Comparison of ENCODE assay signal across 8 cellular contexts in genomic region chr20:34791289-34792020, GRCh38. TPM values are rescaled to one million over a fixed set of nuclear protein-coding genes. Genes with fewer than 3 reads are reported as not detected.
DNase-seq lines count a peak whose midpoint lies in the region; ATAC-seq and TF ChIP-seq lines count a peak whose summit lies in the region.

No MANE protein-coding gene starts in this region.

- H3K27ac ChIP-seq in naive thymus-derived CD4-positive, alpha-beta T cell (ENCODE audit: low read depth, low read length), result no peak overlapping the region

- H3K27me3 ChIP-seq in naive thymus-derived CD4-positive, alpha-beta T cell (ENCODE audit: control insufficient read depth in 2 of 2, insufficient read depth in 2 of 2, low read length in 2 of 2), result no peaks in the 10 kb centered on the region

- intact Hi-C loops in naive thymus-derived CD4-positive, alpha-beta T cell (cut with micrococcal nuclease), result no loop called here
- intact Hi-C loops in activated CD8-positive, alpha-beta T cell treated with anti-CD3 and anti-CD28 coated beads for 36 hours (cut with micrococcal nuclease), result no loop called here

- no peaks in the 10 kb centered on the region for H3K9me3 ChIP-seq in naive thymus-derived CD4-positive, alpha-beta T cell (ENCODE audit: control insufficient read depth in 2 of 3, low read length in 3 of 3)

- H3K9me3 Mint-ChIP-seq in chondrocyte (ENCODE audit: low read depth) (no peaks in the 10 kb centered on the region), nephron (no peaks in the 10 kb centered on the region)
- no peaks in the 10 kb centered on the region for H3K9me3 Mint-ChIP-seq in naive thymus-derived CD4-positive, alpha-beta T cell
- H3K9me3 Mint-ChIP-seq in activated CD8-positive, alpha-beta T cell treated with anti-CD3 and anti-CD28 coated beads for 36 hours, result no peaks in the 10 kb centered on the region

- no peaks in the 10 kb centered on the region for H3K4me1 ChIP-seq in naive thymus-derived CD4-positive, alpha-beta T cell (ENCODE audit: control insufficient read depth in 2 of 2, insufficient read depth in 2 of 2, low read length in 2 of 2)

- peaks cover 2% of the 10 kb centered on the region for H3K36me3 Mint-ChIP-seq in chondrocyte (ENCODE audit: low read depth)
- H3K36me3 Mint-ChIP-seq in nephron (ENCODE audit: low read depth), result peaks cover 18% of the 10 kb centered on the region
- peaks cover 0 to 9% (median 5%) of the 10 kb centered on the region in 5 donors for H3K36me3 Mint-ChIP-seq in naive thymus-derived CD4-positive, alpha-beta T cell
- H3K36me3 Mint-ChIP-seq in activated CD8-positive, alpha-beta T cell treated with anti-CD3 and anti-CD28 coated beads for 36 hours (ENCODE audit: low read depth), result peaks cover 5% of the 10 kb centered on the region

- peak overlapping the region; percentile 100 for H3K27ac Mint-ChIP-seq in chondrocyte (ENCODE audit: unreplicated experiment)
- H3K27ac Mint-ChIP-seq in nephron, result peak overlapping the region; percentile 37 to 57 (median 39)
- H3K27ac Mint-ChIP-seq in naive thymus-derived CD4-positive, alpha-beta T cell, result peak overlapping the region in 1 of 9 donors; percentile 53
- no peak overlapping the region for H3K27ac Mint-ChIP-seq in activated CD8-positive, alpha-beta T cell treated with anti-CD3 and anti-CD28 coated beads for 36 hours

- H3K4me3 ChIP-seq in naive thymus-derived CD4-positive, alpha-beta T cell (ENCODE audit: low read length), result no peak overlapping the region

- H3K4me3 Mint-ChIP-seq in chondrocyte (ENCODE audit: unreplicated experiment), result peak overlapping the region; percentile 35
- H3K4me3 Mint-ChIP-seq in nephron, result no peak overlapping the region
- no peak overlapping the region for H3K4me3 Mint-ChIP-seq in naive thymus-derived CD4-positive, alpha-beta T cell
- H3K4me3 Mint-ChIP-seq in activated CD8-positive, alpha-beta T cell treated with anti-CD3 and anti-CD28 coated beads for 36 hours, result no peak overlapping the region

- H3K4me1 Mint-ChIP-seq in chondrocyte (ENCODE audit: low read depth) (peaks cover 23% of the 10 kb centered on the region), nephron (peaks cover 6% of the 10 kb centered on the region)
- peaks cover 0 to 26% (median 19%) of the 10 kb centered on the region in 7 donors for H3K4me1 Mint-ChIP-seq in naive thymus-derived CD4-positive, alpha-beta T cell
- peaks cover 5% of the 10 kb centered on the region for H3K4me1 Mint-ChIP-seq in activated CD8-positive, alpha-beta T cell treated with anti-CD3 and anti-CD28 coated beads for 36 hours (ENCODE audit: low read depth)

- no peak for ATAC-seq in HG02798 (IDR thresholded peaks at IDR 0.05; ENCODE audit: poor library complexity, unreplicated experiment)
- no peak for ATAC-seq in naive thymus-derived CD4-positive, alpha-beta T cell
- no peak for ATAC-seq in GM19395 (IDR thresholded peaks at IDR 0.05; ENCODE audit: unreplicated experiment)
- ATAC-seq in activated CD8-positive, alpha-beta T cell treated with anti-CD3 and anti-CD28 coated beads for 36 hours, result no peak

- DNase-seq in EH (ENCODE audit: low read depth) (peak; percentile 90), NCI-H2029 (lab: John Stamatoyannopoulos, UW) (peak; percentile 12), chondrocyte (ENCODE audit: low spot score) (no peak)
- DNase-seq in naive thymus-derived CD4-positive, alpha-beta T cell, result no peak
- DNase-seq in activated CD8-positive, alpha-beta T cell treated with anti-CD3 and anti-CD28 coated beads for 36 hours, result no peak

- peaks cover 0 to 11% (median 0%) of the 10 kb centered on the region in 3 experiments for H3K36me3 ChIP-seq in naive thymus-derived CD4-positive, alpha-beta T cell (ENCODE audit: control insufficient read depth in 2 of 3, insufficient read depth in 3 of 3, low read length in 3 of 3)

- POLR2A ChIA-PET in naive thymus-derived CD4-positive, alpha-beta T cell (lab: Charles Lee), result no interaction called here
- POLR2A ChIA-PET in activated CD8-positive, alpha-beta T cell treated with anti-CD3 and anti-CD28 coated beads for 36 hours (lab: Charles Lee), result no interaction called here

- H3K27me3 Mint-ChIP-seq in chondrocyte (ENCODE audit: low read depth) (no peaks in the 10 kb centered on the region), nephron (ENCODE audit: low read depth) (no peaks in the 10 kb centered on the region)
- H3K27me3 Mint-ChIP-seq in naive thymus-derived CD4-positive, alpha-beta T cell, result no peaks in the 10 kb centered on the region
- no peaks in the 10 kb centered on the region for H3K27me3 Mint-ChIP-seq in activated CD8-positive, alpha-beta T cell treated with anti-CD3 and anti-CD28 coated beads for 36 hours

- CTCF ChIA-PET in naive thymus-derived CD4-positive, alpha-beta T cell (lab: Charles Lee), result no interaction called here
- CTCF ChIA-PET in activated CD8-positive, alpha-beta T cell treated with anti-CD3 and anti-CD28 coated beads for 36 hours (lab: Charles Lee), result interaction anchor here (1.6 kb wide), 1 partner anchor 22 kb away, joined by 5 read pairs; no protein-coding TSS in a partner anchor

- no peak for TF ChIP-seq CTCF in chondrocyte (IDR thresholded peaks at IDR 0.05)
- TF ChIP-seq CTCF in nephron (IDR thresholded peaks at IDR 0.05; ENCODE audit: unreplicated experiment in 3 of 3), result no peak
- no peak for TF ChIP-seq CTCF in activated CD8-positive, alpha-beta T cell treated with anti-CD3 and anti-CD28 coated beads for 36 hours (IDR thresholded peaks at IDR 0.05)

RNA-seq across cellular contexts. Expression of gene NCOA6, which starts 34.0 kb away (rescaled TPM):
- 21.5 to 43.3 TPM (median 42.3 TPM) in 3 replicates for total RNA-seq in chondrocyte
- 10 to 100 TPM; 23.6 to 31.9 (median 29.3) TPM for total RNA-seq in naive thymus-derived CD4-positive, alpha-beta T cell
- polyA plus RNA-seq in naive thymus-derived CD4-positive, alpha-beta T cell, result 10 to 100 TPM in 1 of 2 donors, 1 to 10 TPM in 1; 4.6 to 12.7 TPM
- total RNA-seq in activated CD8-positive, alpha-beta T cell treated with anti-CD3 and anti-CD28 coated beads for 36 hours, result 10 to 100 TPM; 15.7 to 17.2 TPM

Comparison
In these comparisons a context has a peak if more than half of its experiments do, and no peak if none do; other contexts are left out.
1. DNase-seq: peak in EH (single experiment) and NCI-H2029 (single experiment); none in chondrocyte (single experiment), naive thymus-derived CD4-positive, alpha-beta T cell (0 of 9) and activated CD8-positive, alpha-beta T cell treated with anti-CD3 and anti-CD28 coated beads for 36 hours (single experiment).